ENCODE assay signal across 1 cellular context in the genomic region with DNA sequence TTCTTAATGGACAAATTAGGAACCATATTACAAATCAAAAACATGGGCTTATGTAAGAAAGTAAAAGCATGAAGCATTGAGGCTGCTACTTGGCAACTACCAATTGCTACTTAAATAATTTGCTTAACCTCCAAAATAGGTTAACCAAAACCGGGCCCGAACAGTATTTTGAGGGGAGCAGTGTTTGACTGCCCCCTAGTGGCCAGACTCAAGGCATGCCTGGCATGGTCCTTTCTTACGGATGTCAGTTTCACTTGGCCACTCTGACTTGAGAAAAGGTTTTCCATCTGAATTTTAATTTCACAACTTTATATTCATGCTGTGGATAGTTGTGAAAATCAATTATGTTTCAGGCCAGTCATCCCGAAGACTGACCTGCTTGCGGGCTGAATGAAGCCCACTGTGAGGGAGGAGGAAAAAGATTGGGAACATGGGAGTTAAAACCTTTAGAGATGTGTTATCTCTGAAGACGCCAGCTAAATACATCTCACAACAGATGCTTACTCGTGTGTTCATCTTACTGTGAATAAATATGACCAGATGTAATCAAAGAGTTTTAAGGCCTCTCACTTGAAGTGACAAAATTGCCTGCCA.
TF ChIP-seq lines count a peak whose summit lies in the region.

No MANE protein-coding gene starts in this region.

TF ChIP-seq in SK-N-SH, 30 proteins besides CTCF, POLR2A, EP300 and RAD21 (continued from another document):
- TF ChIP-seq NRF1 (IDR thresholded peaks at IDR 0.05; ENCODE audit: low read depth, low read length) (0 out of 2 replicates have a peak, but pooled peaks have one; percentile 24), SMC3 (IDR thresholded peaks at IDR 0.05; ENCODE audit: low read depth, low read length) (peak; percentile 96), EZH2phosphoT487 (IDR thresholded peaks at IDR 0.05; ENCODE audit: borderline replicate concordance, low read depth) (no peak), RXRA (IDR thresholded peaks at IDR 0.05; ENCODE audit: borderline replicate concordance, low read depth) (no peak), RFX5 (IDR thresholded peaks at IDR 0.05; ENCODE audit: low read length) (no peak), YY1 (IDR thresholded peaks at IDR 0.05; ENCODE audit: low read depth) (no peak)
TF ChIP-seq in SK-N-SH: peak in this region for 3.
